1 cellular context compared by ENCODE assay signal in genomic region chr16:11004351-11004750, GRCh38.
TF ChIP-seq lines count a peak whose summit lies in the region.

No MANE protein-coding gene starts in this region.

TF ChIP-seq in H1, 55 proteins besides CTCF, POLR2A, EP300 and RAD21 (continued from another document):
- TF ChIP-seq CHD7 (IDR thresholded peaks at IDR 0.05; ENCODE audit: insufficient replicate concordance, low read length) (no peak), HDAC2 (IDR thresholded peaks at IDR 0.05; ENCODE audit: borderline replicate concordance in 1 of 2, low read depth in 2 of 2, low read length in 2 of 2) (no peak), BCL11A (IDR thresholded peaks at IDR 0.05; ENCODE audit: low read depth in 2 of 2, low read length in 2 of 2) (no peak), POU5F1 (IDR thresholded peaks at IDR 0.05; ENCODE audit: low read depth, low read length) (no peak), GABPA (IDR thresholded peaks at IDR 0.05; ENCODE audit: borderline replicate concordance, insufficient read depth, low read length) (no peak), RFX5 (IDR thresholded peaks at IDR 0.05; ENCODE audit: borderline replicate concordance, low read depth, low read length) (no peak), RBBP5 (IDR thresholded peaks at IDR 0.05; ENCODE audit: borderline replicate concordance, low read depth, low read length) (no peak), POLR2AphosphoS5 (IDR thresholded peaks at IDR 0.05; ENCODE audit: low read depth, low read length) (no peak), ASH2L (IDR thresholded peaks at IDR 0.05; ENCODE audit: low read length) (no peak), ATF2 (IDR thresholded peaks at IDR 0.05; ENCODE audit: low read length) (no peak), SIX5 (IDR thresholded peaks at IDR 0.05; ENCODE audit: low read depth, low read length) (no peak), E2F6 (IDR thresholded peaks at IDR 0.05) (no peak), ATF3 (IDR thresholded peaks at IDR 0.05; ENCODE audit: insufficient read depth, low read depth, low read length) (no peak), SAP30 (IDR thresholded peaks at IDR 0.05; ENCODE audit: insufficient read depth, insufficient replicate concordance, low read length) (no peak), CTBP2 (IDR thresholded peaks at IDR 0.05; ENCODE audit: borderline replicate concordance, insufficient read depth, insufficient read length, low read length) (no peak), PHF8 (conservative IDR thresholded peaks at IDR 0.05; ENCODE audit: low read depth, low read length) (no peak), MAX (IDR thresholded peaks at IDR 0.05) (no peak), KDM1A (IDR thresholded peaks at IDR 0.05; ENCODE audit: borderline replicate concordance, low read length) (no peak)
